11 cellular contexts compared by ENCODE assay signal in the genomic region with DNA sequence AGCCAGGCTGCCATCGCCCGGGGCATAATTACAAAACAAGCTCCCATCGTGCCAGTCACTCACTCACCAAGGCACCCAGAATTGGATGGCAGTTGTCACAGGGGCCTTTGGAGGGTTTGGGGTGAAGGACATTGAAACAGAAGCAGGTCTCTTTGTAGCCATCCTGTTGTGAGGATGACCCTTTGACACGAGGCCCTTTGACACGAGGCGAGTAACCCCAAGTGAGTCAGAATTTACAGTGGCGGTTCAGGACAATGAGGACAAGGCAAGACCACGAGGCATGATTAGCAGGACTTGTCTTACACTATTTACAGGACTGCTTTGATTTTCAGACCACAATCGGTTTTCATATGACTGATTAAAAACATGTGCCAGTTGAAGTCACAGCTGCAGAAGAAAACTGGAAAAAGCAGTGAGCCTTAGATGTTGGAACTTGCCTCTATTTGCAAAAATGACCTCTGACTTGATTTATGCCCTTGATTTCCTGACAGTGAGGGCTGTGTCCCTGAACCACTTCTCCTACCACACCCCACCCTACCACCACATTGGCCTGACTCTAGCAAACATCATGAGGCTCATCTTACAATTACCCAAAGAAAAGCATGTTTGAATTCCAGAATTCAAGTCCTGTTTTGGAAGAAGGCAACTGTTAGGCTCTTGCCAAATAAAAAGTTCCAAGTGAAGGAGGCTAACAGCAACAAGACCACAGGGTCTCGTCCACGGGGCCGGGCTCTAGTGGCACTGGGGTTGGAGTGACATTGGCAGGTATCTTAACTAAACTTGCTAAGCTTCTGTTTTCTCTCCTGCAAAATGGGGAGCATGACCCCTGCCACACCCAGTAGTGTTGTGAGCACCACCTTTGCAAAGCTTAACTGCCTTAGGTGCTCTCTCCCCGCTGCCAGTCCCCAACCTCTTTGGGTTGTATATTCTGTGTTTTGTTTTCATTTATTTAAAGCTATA.
DNase-seq lines count a peak whose midpoint lies in the region; ATAC-seq, FAIRE-seq and TF ChIP-seq lines count a peak whose summit lies in the region.
"Had no signal": no experiment of that assay in that cellular context is flagged by ENCODE, and none has a peak within 500 bp of the region (broad histone marks: within the 10 kb centered on the region; RNA-seq: fewer than 3 reads in every experiment).

No MANE protein-coding gene starts in this region.

- TF ChIP-seq CTCF in fibroblast of mammary gland (conservative IDR thresholded peaks at IDR 0.05; ENCODE audit: control insufficient read depth, insufficient read depth, low read depth, low read length), result no peak

- H3K4me1 Mint-ChIP-seq in stimulated activated effector memory CD8-positive, alpha-beta T cell treated with anti-CD3 and anti-CD28 coated beads, Interleukin-12 subunit alpha, Interleukin-12 subunit beta, amount 100 ng/mL, for 72 hours, result peaks cover 45% of the 10 kb centered on the region

- no peak overlapping the region for H3K4me3 Mint-ChIP-seq in stimulated activated effector memory CD8-positive, alpha-beta T cell treated with anti-CD3 and anti-CD28 coated beads, Interleukin-12 subunit alpha, Interleukin-12 subunit beta, amount 100 ng/mL, for 72 hours
- H3K4me3 Mint-ChIP-seq: naive B cell had no signal

- FAIRE-seq in RCC 7860 (lab: Jason Lieb, UNC), result no peak
- FAIRE-seq: D721Med, endothelial cell of umbilical vein had no signal

- no peaks in the 10 kb centered on the region for H3K9me3 Mint-ChIP-seq in stimulated activated effector memory CD8-positive, alpha-beta T cell treated with anti-CD3 and anti-CD28 coated beads, Interleukin-12 subunit alpha, Interleukin-12 subunit beta, amount 100 ng/mL, for 72 hours

- H3K36me3 Mint-ChIP-seq in stimulated activated effector memory CD8-positive, alpha-beta T cell treated with anti-CD3 and anti-CD28 coated beads, Interleukin-12 subunit alpha, Interleukin-12 subunit beta, amount 100 ng/mL, for 72 hours, result peaks cover 16% of the 10 kb centered on the region

- DNase-seq in EH (ENCODE audit: low read depth) (peak; percentile 66), RCC 7860 (ENCODE audit: low spot score) (peak; percentile 14), fibroblast of mammary gland (ENCODE audit: low read depth) (peak; percentile 83), NCI-H2107 treated with DMSO at 0.1 percent for 48 hours (lab: John Stamatoyannopoulos, UW; ENCODE audit: unreplicated experiment) (no peak), ACHN (no peak)
- no peak for DNase-seq in stimulated activated effector memory CD8-positive, alpha-beta T cell treated with anti-CD3 and anti-CD28 coated beads, Interleukin-12 subunit alpha, Interleukin-12 subunit beta, amount 100 ng/mL, for 72 hours (ENCODE audit: low spot score in 2 of 2)
- no peak for DNase-seq in stimulated activated CD4-positive, alpha-beta T cell treated with anti-CD3 and anti-CD28 coated beads, Interleukin-2, amount 100 ng/mL, for 48 hours
- DNase-seq: naive B cell had no signal

- peak; percentile 70 for ATAC-seq in stimulated activated effector memory CD8-positive, alpha-beta T cell treated with anti-CD3 and anti-CD28 coated beads, Interleukin-12 subunit alpha, Interleukin-12 subunit beta, amount 100 ng/mL, for 72 hours
- no peak for ATAC-seq in HG03460 (IDR thresholded peaks at IDR 0.05; ENCODE audit: unreplicated experiment)

- H3K27ac Mint-ChIP-seq in stimulated activated effector memory CD8-positive, alpha-beta T cell treated with anti-CD3 and anti-CD28 coated beads, Interleukin-12 subunit alpha, Interleukin-12 subunit beta, amount 100 ng/mL, for 72 hours, result no peak overlapping the region
- H3K27ac Mint-ChIP-seq: naive B cell had no signal

- in situ Hi-C loops in ACHN (cut with HindIII; ENCODE audit: low pct_ligation_motif_present, low pct_unique_long_range_greater_than_20kb, low sequenced_read_pairs), result no loop called here

- no peak overlapping the region for H3K4me3 ChIP-seq in fibroblast of mammary gland (ENCODE audit: control insufficient read depth, low read depth, low read length)

Comparison
In these comparisons a context has a peak if more than half of its experiments do, and no peak if none do; other contexts are left out.
1. DNase-seq: peak in EH (single experiment), RCC 7860 (single experiment) and fibroblast of mammary gland (single experiment); none in stimulated activated effector memory CD8-positive, alpha-beta T cell treated with anti-CD3 and anti-CD28 coated beads, Interleukin-12 subunit alpha, Interleukin-12 subunit beta, amount 100 ng/mL, for 72 hours (0 of 2), NCI-H2107 treated with DMSO at 0.1 percent for 48 hours (single experiment), stimulated activated CD4-positive, alpha-beta T cell treated with anti-CD3 and anti-CD28 coated beads, Interleukin-2, amount 100 ng/mL, for 48 hours (0 of 2) and ACHN (single experiment).